In the genomic region with DNA sequence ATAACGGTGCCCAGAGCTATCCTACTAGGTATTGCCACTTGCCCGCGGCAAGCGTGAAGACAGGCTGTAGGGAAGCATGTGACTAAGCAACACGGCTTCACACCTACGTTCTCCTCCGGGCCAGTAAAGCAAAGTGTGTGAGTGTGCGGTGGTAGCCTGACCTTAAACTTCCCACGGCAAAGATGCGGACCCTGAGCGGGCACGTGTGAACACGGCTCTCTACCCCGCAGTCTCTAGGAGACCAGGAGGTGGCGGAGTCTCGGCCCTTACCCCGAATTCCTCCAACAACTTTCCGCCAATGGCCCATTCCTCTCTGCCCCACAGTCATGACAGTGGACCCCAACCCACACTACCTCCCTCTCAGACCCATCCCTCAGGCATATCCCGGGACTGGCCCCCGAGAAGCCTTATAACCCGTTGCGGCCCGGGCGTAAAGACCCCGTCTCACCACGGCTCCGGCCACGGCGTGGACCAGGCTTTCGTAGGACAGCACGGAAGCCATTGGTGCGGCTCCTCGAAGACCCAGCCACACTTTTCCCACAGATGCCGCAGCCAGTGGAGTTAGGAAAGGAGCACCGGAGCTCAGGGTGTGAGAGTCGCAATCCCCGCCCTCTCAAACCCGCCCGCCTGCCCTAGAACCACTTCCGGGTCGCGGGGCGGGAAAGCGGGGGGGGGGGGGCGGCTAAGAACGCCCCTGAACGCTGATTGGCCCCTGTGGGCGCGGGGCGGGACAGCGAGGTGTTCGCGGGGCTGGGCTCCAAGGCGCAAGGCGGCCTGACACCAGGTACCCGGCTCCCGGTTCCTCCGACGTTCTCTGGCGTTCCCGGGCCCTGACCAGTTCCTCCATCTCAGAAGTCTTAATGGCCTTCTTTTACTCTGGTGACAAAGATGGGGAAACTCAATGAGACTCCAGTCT, we compare ENCODE assay signal across 1 cellular context.
TF ChIP-seq lines count a peak whose summit lies in the region.

A gene with protein sequence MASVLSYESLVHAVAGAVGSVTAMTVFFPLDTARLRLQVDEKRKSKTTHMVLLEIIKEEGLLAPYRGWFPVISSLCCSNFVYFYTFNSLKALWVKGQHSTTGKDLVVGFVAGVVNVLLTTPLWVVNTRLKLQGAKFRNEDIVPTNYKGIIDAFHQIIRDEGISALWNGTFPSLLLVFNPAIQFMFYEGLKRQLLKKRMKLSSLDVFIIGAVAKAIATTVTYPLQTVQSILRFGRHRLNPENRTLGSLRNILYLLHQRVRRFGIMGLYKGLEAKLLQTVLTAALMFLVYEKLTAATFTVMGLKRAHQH (minus strand): TSS at position 600 of the 916 bp plus-strand sequence. CDS start 98 bp downstream, at position 502.

TF ChIP-seq in HepG2, 621 proteins besides CTCF, POLR2A, EP300 and RAD21 (continued from another document and continues in another):
- TF ChIP-seq, protein P1, sequence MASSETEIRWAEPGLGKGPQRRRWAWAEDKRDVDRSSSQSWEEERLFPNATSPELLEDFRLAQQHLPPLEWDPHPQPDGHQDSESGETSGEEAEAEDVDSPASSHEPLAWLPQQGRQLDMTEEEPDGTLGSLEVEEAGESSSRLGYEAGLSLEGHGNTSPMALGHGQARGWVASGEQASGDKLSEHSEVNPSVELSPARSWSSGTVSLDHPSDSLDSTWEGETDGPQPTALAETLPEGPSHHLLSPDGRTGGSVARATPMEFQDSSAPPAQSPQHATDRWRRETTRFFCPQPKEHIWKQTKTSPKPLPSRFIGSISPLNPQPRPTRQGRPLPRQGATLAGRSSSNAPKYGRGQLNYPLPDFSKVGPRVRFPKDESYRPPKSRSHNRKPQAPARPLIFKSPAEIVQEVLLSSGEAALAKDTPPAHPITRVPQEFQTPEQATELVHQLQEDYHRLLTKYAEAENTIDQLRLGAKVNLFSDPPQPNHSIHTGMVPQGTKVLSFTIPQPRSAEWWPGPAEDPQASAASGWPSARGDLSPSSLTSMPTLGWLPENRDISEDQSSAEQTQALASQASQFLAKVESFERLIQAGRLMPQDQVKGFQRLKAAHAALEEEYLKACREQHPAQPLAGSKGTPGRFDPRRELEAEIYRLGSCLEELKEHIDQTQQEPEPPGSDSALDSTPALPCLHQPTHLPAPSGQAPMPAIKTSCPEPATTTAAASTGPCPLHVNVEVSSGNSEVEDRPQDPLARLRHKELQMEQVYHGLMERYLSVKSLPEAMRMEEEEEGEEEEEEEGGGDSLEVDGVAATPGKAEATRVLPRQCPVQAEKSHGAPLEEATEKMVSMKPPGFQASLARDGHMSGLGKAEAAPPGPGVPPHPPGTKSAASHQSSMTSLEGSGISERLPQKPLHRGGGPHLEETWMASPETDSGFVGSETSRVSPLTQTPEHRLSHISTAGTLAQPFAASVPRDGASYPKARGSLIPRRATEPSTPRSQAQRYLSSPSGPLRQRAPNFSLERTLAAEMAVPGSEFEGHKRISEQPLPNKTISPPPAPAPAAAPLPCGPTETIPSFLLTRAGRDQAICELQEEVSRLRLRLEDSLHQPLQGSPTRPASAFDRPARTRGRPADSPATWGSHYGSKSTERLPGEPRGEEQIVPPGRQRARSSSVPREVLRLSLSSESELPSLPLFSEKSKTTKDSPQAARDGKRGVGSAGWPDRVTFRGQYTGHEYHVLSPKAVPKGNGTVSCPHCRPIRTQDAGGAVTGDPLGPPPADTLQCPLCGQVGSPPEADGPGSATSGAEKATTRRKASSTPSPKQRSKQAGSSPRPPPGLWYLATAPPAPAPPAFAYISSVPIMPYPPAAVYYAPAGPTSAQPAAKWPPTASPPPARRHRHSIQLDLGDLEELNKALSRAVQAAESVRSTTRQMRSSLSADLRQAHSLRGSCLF (CRISPR knock-in tag; IDR thresholded peaks at IDR 0.05; ENCODE audit: borderline replicate concordance), result no peak
- no peak for TF ChIP-seq NR3C1 (CRISPR knock-in tag; IDR thresholded peaks at IDR 0.05)
- no peak for TF ChIP-seq U2AF2 (IDR thresholded peaks at IDR 0.05; ENCODE audit: low read depth, low read length)
- peak; percentile 93; the same call in 1 of the 2 replicates for TF ChIP-seq ZNF598 (CRISPR knock-in tag; IDR thresholded peaks at IDR 0.05; ENCODE audit: borderline replicate concordance)
- TF ChIP-seq ZZZ3 (CRISPR knock-in tag; IDR thresholded peaks at IDR 0.05; ENCODE audit: borderline replicate concordance), result no peak
- TF ChIP-seq, protein P2, sequence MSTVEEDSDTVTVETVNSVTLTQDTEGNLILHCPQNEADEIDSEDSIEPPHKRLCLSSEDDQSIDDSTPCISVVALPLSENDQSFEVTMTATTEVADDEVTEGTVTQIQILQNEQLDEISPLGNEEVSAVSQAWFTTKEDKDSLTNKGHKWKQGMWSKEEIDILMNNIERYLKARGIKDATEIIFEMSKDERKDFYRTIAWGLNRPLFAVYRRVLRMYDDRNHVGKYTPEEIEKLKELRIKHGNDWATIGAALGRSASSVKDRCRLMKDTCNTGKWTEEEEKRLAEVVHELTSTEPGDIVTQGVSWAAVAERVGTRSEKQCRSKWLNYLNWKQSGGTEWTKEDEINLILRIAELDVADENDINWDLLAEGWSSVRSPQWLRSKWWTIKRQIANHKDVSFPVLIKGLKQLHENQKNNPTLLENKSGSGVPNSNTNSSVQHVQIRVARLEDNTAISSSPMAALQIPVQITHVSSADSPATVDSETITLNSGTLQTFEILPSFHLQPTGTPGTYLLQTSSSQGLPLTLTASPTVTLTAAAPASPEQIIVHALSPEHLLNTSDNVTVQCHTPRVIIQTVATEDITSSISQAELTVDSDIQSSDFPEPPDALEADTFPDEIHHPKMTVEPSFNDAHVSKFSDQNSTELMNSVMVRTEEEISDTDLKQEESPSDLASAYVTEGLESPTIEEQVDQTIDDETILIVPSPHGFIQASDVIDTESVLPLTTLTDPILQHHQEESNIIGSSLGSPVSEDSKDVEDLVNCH (CRISPR knock-in tag; IDR thresholded peaks at IDR 0.05), result no peak
- peak; percentile 75 for TF ChIP-seq POLR2AphosphoS5 (IDR thresholded peaks at IDR 0.05; ENCODE audit: low read depth, low read length)
- TF ChIP-seq JUND (CRISPR knock-in tag; IDR thresholded peaks at IDR 0.05), result no peak
- TF ChIP-seq, protein P3, sequence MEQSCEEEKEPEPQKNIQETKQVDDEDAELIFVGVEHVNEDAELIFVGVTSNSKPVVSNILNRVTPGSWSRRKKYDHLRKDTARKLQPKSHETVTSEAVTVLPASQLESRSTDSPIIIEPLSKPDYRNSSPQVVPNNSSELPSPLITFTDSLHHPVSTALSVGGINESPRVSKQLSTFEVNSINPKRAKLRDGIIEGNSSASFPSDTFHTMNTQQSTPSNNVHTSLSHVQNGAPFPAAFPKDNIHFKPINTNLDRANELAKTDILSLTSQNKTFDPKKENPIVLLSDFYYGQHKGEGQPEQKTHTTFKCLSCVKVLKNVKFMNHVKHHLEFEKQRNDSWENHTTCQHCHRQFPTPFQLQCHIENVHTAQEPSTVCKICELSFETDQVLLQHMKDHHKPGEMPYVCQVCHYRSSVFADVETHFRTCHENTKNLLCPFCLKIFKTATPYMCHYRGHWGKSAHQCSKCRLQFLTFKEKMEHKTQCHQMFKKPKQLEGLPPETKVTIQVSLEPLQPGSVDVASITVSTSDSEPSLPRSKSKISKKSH (CRISPR knock-in tag; IDR thresholded peaks at IDR 0.05; ENCODE audit: borderline replicate concordance), result 0 out of 2 replicates have a peak, but pooled peaks have one; percentile 20
- no peak for TF ChIP-seq MTA3 (CRISPR knock-in tag; IDR thresholded peaks at IDR 0.05)
- no peak for TF ChIP-seq ZNF678 (CRISPR knock-in tag; IDR thresholded peaks at IDR 0.05)
- no peak for TF ChIP-seq ZFYVE20 (CRISPR knock-in tag; IDR thresholded peaks at IDR 0.05; ENCODE audit: borderline replicate concordance, low read depth)
- no peak for TF ChIP-seq FOXJ3 (CRISPR knock-in tag; IDR thresholded peaks at IDR 0.05; ENCODE audit: borderline replicate concordance)
- TF ChIP-seq, protein P4, sequence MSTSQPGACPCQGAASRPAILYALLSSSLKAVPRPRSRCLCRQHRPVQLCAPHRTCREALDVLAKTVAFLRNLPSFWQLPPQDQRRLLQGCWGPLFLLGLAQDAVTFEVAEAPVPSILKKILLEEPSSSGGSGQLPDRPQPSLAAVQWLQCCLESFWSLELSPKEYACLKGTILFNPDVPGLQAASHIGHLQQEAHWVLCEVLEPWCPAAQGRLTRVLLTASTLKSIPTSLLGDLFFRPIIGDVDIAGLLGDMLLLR (CRISPR knock-in tag; IDR thresholded peaks at IDR 0.05), result peak; percentile 71; the same call in 1 of the 2 replicates
- no peak for TF ChIP-seq SRSF4 (IDR thresholded peaks at IDR 0.05; ENCODE audit: low read depth, low read length, poor library complexity, severe bottlenecking)
- TF ChIP-seq ZNF782 (CRISPR knock-in tag; IDR thresholded peaks at IDR 0.05; ENCODE audit: borderline replicate concordance), result no peak
- TF ChIP-seq GATAD1 (CRISPR knock-in tag; IDR thresholded peaks at IDR 0.05), result peak; percentile 56; the same call in 1 of the 2 replicates
- TF ChIP-seq, protein P5, sequence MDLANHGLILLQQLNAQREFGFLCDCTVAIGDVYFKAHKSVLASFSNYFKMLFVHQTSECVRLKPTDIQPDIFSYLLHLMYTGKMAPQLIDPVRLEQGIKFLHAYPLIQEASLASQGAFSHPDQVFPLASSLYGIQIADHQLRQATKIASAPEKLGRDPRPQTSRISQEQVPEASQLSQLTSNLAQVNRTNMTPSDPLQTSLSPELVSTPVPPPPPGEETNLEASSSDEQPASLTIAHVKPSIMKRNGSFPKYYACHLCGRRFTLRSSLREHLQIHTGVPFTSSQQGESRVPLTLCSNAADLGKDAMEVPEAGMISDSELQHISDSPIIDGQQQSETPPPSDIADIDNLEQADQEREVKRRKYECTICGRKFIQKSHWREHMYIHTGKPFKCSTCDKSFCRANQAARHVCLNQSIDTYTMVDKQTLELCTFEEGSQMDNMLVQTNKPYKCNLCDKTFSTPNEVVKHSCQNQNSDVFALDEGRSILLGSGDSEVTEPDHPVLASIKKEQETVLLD (CRISPR knock-in tag; IDR thresholded peaks at IDR 0.05; ENCODE audit: low read depth), result peak; percentile 60; the same call in 1 of the 2 replicates
- TF ChIP-seq GLI4 (CRISPR knock-in tag; IDR thresholded peaks at IDR 0.05; ENCODE audit: borderline replicate concordance), result no peak; the same call in 1 of the 2 replicates
- TF ChIP-seq, protein P6, sequence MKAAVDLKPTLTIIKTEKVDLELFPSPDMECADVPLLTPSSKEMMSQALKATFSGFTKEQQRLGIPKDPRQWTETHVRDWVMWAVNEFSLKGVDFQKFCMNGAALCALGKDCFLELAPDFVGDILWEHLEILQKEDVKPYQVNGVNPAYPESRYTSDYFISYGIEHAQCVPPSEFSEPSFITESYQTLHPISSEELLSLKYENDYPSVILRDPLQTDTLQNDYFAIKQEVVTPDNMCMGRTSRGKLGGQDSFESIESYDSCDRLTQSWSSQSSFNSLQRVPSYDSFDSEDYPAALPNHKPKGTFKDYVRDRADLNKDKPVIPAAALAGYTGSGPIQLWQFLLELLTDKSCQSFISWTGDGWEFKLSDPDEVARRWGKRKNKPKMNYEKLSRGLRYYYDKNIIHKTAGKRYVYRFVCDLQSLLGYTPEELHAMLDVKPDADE (CRISPR knock-in tag; IDR thresholded peaks at IDR 0.05), result no peak
- no peak for TF ChIP-seq ZNF775 (CRISPR knock-in tag; IDR thresholded peaks at IDR 0.05; ENCODE audit: borderline replicate concordance)
- TF ChIP-seq, protein P7, sequence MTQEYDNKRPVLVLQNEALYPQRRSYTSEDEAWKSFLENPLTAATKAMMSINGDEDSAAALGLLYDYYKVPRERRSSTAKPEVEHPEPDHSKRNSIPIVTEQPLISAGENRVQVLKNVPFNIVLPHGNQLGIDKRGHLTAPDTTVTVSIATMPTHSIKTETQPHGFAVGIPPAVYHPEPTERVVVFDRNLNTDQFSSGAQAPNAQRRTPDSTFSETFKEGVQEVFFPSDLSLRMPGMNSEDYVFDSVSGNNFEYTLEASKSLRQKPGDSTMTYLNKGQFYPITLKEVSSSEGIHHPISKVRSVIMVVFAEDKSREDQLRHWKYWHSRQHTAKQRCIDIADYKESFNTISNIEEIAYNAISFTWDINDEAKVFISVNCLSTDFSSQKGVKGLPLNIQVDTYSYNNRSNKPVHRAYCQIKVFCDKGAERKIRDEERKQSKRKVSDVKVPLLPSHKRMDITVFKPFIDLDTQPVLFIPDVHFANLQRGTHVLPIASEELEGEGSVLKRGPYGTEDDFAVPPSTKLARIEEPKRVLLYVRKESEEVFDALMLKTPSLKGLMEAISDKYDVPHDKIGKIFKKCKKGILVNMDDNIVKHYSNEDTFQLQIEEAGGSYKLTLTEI (CRISPR knock-in tag; conservative IDR thresholded peaks at IDR 0.05), result no peak
- TF ChIP-seq ATF7-NPFF (CRISPR knock-in tag; IDR thresholded peaks at IDR 0.05; ENCODE audit: low read depth), result 0 out of 2 replicates have a peak, but pooled peaks have one; percentile 39
- peak; percentile 50; the same call in 1 of the 2 replicates for TF ChIP-seq SMAD1 (CRISPR knock-in tag; IDR thresholded peaks at IDR 0.05; ENCODE audit: borderline replicate concordance, low read depth)
- TF ChIP-seq, protein P8, sequence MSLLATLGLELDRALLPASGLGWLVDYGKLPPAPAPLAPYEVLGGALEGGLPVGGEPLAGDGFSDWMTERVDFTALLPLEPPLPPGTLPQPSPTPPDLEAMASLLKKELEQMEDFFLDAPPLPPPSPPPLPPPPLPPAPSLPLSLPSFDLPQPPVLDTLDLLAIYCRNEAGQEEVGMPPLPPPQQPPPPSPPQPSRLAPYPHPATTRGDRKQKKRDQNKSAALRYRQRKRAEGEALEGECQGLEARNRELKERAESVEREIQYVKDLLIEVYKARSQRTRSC (CRISPR knock-in tag; IDR thresholded peaks at IDR 0.05; ENCODE audit: low read depth), result no peak
- no peak for TF ChIP-seq RARG (CRISPR knock-in tag; IDR thresholded peaks at IDR 0.05; ENCODE audit: low read depth)
- TF ChIP-seq, protein P9, sequence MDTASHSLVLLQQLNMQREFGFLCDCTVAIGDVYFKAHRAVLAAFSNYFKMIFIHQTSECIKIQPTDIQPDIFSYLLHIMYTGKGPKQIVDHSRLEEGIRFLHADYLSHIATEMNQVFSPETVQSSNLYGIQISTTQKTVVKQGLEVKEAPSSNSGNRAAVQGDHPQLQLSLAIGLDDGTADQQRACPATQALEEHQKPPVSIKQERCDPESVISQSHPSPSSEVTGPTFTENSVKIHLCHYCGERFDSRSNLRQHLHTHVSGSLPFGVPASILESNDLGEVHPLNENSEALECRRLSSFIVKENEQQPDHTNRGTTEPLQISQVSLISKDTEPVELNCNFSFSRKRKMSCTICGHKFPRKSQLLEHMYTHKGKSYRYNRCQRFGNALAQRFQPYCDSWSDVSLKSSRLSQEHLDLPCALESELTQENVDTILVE (CRISPR knock-in tag; IDR thresholded peaks at IDR 0.05), result no peak
- TF ChIP-seq, protein P10, sequence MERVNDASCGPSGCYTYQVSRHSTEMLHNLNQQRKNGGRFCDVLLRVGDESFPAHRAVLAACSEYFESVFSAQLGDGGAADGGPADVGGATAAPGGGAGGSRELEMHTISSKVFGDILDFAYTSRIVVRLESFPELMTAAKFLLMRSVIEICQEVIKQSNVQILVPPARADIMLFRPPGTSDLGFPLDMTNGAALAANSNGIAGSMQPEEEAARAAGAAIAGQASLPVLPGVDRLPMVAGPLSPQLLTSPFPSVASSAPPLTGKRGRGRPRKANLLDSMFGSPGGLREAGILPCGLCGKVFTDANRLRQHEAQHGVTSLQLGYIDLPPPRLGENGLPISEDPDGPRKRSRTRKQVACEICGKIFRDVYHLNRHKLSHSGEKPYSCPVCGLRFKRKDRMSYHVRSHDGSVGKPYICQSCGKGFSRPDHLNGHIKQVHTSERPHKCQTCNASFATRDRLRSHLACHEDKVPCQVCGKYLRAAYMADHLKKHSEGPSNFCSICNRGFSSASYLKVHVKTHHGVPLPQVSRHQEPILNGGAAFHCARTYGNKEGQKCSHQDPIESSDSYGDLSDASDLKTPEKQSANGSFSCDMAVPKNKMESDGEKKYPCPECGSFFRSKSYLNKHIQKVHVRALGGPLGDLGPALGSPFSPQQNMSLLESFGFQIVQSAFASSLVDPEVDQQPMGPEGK (CRISPR knock-in tag; IDR thresholded peaks at IDR 0.05), result peak; percentile 79
- TF ChIP-seq TEAD2 (CRISPR knock-in tag; IDR thresholded peaks at IDR 0.05), result no peak
- no peak for TF ChIP-seq SRSF1 (optimal IDR thresholded peaks at IDR 0.05; ENCODE audit: low read depth, low read length)
- TF ChIP-seq ADNP (CRISPR knock-in tag; IDR thresholded peaks at IDR 0.05), result no peak
- TF ChIP-seq ZNF292 (CRISPR knock-in tag; IDR thresholded peaks at IDR 0.05; ENCODE audit: borderline replicate concordance, low read depth), result no peak
